2 cellular contexts compared by ENCODE assay signal in genomic region chr14:56208520-56208919, GRCh38.
TF ChIP-seq lines count a peak whose summit lies in the region.

No MANE protein-coding gene starts in this region.

TF ChIP-seq in HEK293, 187 proteins besides CTCF, POLR2A, EP300 and RAD21 (continued from another document):
- 0 out of 2 replicates have a peak, but pooled peaks have one; percentile 36 for TF ChIP-seq PRDM6 (tag by site-specific recombination; IDR thresholded peaks at IDR 0.05)

TF ChIP-seq in K562, 482 proteins besides CTCF, POLR2A, EP300 and RAD21 (continued from another document):
- TF ChIP-seq TOE1 (IDR thresholded peaks at IDR 0.05; ENCODE audit: borderline replicate concordance) (no peak), TOE1 (CRISPR knock-in tag; IDR thresholded peaks at IDR 0.05; ENCODE audit: borderline replicate concordance, low read depth) (no peak), KDM5B (IDR thresholded peaks at IDR 0.05; ENCODE audit: insufficient replicate concordance, low read depth, low read length) (no peak), FOXA1 (IDR thresholded peaks at IDR 0.05; ENCODE audit: borderline replicate concordance) (no peak), GABPB2 (CRISPR knock-in tag; conservative IDR thresholded peaks at IDR 0.05) (no peak), SMAD1 (IDR thresholded peaks at IDR 0.05; ENCODE audit: low read depth, low read length, partially characterized antibody) (no peak), RUNX1 (IDR thresholded peaks at IDR 0.05; ENCODE audit: low read depth) (no peak), ZNF57 (CRISPR knock-in tag; IDR thresholded peaks at IDR 0.05) (no peak), POLR2H (tag; IDR thresholded peaks at IDR 0.05; ENCODE audit: low read depth) (0 out of 2 replicates have a peak, but pooled peaks have one; percentile 25), HLTF (IDR thresholded peaks at IDR 0.05) (no peak), IRF1 (CRISPR knock-in tag; IDR thresholded peaks at IDR 0.05; ENCODE audit: borderline replicate concordance) (no peak), PRMT5 (CRISPR knock-in tag; IDR thresholded peaks at IDR 0.05) (no peak), RB1 (IDR thresholded peaks at IDR 0.05; ENCODE audit: low read depth) (no peak), CCNT2 (IDR thresholded peaks at IDR 0.05; ENCODE audit: borderline replicate concordance, extremely low read depth, insufficient read length, low read depth, low read length) (no peak), NFE2L1 (tag; IDR thresholded peaks at IDR 0.05; ENCODE audit: borderline replicate concordance, low read depth) (no peak), BMI1 (IDR thresholded peaks at IDR 0.05; ENCODE audit: low read length) (no peak), GMEB1 (CRISPR knock-in tag; IDR thresholded peaks at IDR 0.05) (no peak), TAF1 (IDR thresholded peaks at IDR 0.05; ENCODE audit: control insufficient read depth, extremely low read depth, insufficient read depth, low read length, severe bottlenecking) (no peak), TBP (optimal IDR thresholded peaks at IDR 0.05; ENCODE audit: low read depth, low read length) (no peak)
- TF ChIP-seq, protein P1, sequence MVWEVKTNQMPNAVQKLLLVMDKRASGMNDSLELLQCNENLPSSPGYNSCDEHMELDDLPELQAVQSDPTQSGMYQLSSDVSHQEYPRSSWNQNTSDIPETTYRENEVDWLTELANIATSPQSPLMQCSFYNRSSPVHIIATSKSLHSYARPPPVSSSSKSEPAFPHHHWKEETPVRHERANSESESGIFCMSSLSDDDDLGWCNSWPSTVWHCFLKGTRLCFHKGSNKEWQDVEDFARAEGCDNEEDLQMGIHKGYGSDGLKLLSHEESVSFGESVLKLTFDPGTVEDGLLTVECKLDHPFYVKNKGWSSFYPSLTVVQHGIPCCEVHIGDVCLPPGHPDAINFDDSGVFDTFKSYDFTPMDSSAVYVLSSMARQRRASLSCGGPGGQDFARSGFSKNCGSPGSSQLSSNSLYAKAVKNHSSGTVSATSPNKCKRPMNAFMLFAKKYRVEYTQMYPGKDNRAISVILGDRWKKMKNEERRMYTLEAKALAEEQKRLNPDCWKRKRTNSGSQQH (CRISPR knock-in tag; IDR thresholded peaks at IDR 0.05): no peak
